In genomic region chr2:215505044-215505786, GRCh38 we compare ENCODE assay signal across 11 cellular contexts.
DNase-seq lines count a peak whose midpoint lies in the region; ATAC-seq and TF ChIP-seq lines count a peak whose summit lies in the region.
"Had no signal": no experiment of that assay in that cellular context is flagged by ENCODE, and none has a peak within 500 bp of the region (broad histone marks: within the 10 kb centered on the region; RNA-seq: fewer than 3 reads in every experiment).

No MANE protein-coding gene starts in this region.

- ATAC-seq in GM21447 (IDR thresholded peaks at IDR 0.05; ENCODE audit: unreplicated experiment): no peak
- no peak for ATAC-seq in HG03342 (IDR thresholded peaks at IDR 0.05; ENCODE audit: unreplicated experiment)
- ATAC-seq in activated T-cell treated with anti-CD3 and anti-CD28 coated beads, Interleukin-2, amount 50 U/mL, for 72 hours (replicated peaks in 1 of 2): no peak

- intact Hi-C loops in CD14-positive monocyte (cut with micrococcal nuclease): no loop called here

- H3K4me1 Mint-ChIP-seq in CD14-positive monocyte: peaks cover 37% of the 10 kb centered on the region
- H3K4me1 Mint-ChIP-seq in activated T-cell treated with anti-CD3 and anti-CD28 coated beads, Interleukin-2, amount 50 U/mL, for 72 hours (ENCODE audit: low read depth): peaks cover 6% of the 10 kb centered on the region
- H3K4me1 Mint-ChIP-seq: activated naive CD8-positive, alpha-beta T cell treated with anti-CD3 and anti-CD28 coated beads, Interleukin-2, amount 10 ng/mL, durations not matched to agents 7 days and 5 days had no signal

- H3K4me3 Mint-ChIP-seq in CD14-positive monocyte: peak overlapping the region in 1 of 2 donors; percentile 31
- no peak overlapping the region for H3K4me3 Mint-ChIP-seq in activated T-cell treated with anti-CD3 and anti-CD28 coated beads, Interleukin-2, amount 50 U/mL, for 72 hours
- H3K4me3 Mint-ChIP-seq: activated naive CD8-positive, alpha-beta T cell treated with anti-CD3 and anti-CD28 coated beads, Interleukin-2, amount 10 ng/mL, durations not matched to agents 7 days and 5 days had no signal

- H3K36me3 Mint-ChIP-seq in CD14-positive monocyte: no peaks in the 10 kb centered on the region
- no peaks in the 10 kb centered on the region for H3K36me3 Mint-ChIP-seq in activated T-cell treated with anti-CD3 and anti-CD28 coated beads, Interleukin-2, amount 50 U/mL, for 72 hours (ENCODE audit: insufficient read depth in 2 of 2)
- H3K36me3 Mint-ChIP-seq: activated naive CD8-positive, alpha-beta T cell treated with anti-CD3 and anti-CD28 coated beads, Interleukin-2, amount 10 ng/mL, durations not matched to agents 7 days and 5 days had no signal

- peaks cover 0 to 2% (median 0%) of the 10 kb centered on the region in 3 donors for H3K27me3 Mint-ChIP-seq in CD14-positive monocyte (ENCODE audit: low read depth in 3 of 3)
- no peaks in the 10 kb centered on the region for H3K27me3 Mint-ChIP-seq in activated T-cell treated with anti-CD3 and anti-CD28 coated beads, Interleukin-2, amount 50 U/mL, for 72 hours (ENCODE audit: low read depth)

- TF ChIP-seq CTCF in CD14-positive monocyte (IDR thresholded peaks at IDR 0.05): no peak

- DNase-seq in CD14-positive monocyte (ENCODE audit: low spot score): no peak
- DNase-seq in NOMO-1 (lab: John Stamatoyannopoulos, UW; ENCODE audit: unreplicated experiment in 2 of 2): peak; percentile 45 to 73
- DNase-seq in dedifferentiated amniotic fluid mesenchymal stem cell (ENCODE audit: extremely low spot score): peak; percentile 39
- peak; percentile 30 for DNase-seq in mucosa of gallbladder (ENCODE audit: low spot score)
- no peak for DNase-seq in activated T-cell treated with anti-CD3 and anti-CD28 coated beads, Interleukin-2, amount 50 U/mL, for 72 hours
- no peak for DNase-seq in 8988T
- DNase-seq: activated CD4-positive, alpha-beta T cell treated with anti-CD3 and anti-CD28 coated beads, Interleukin-2, amount 50 U/mL, for 48 hours; activated naive CD8-positive, alpha-beta T cell treated with anti-CD3 and anti-CD28 coated beads, Interleukin-2, amount 10 ng/mL, durations not matched to agents 7 days and 5 days; NCI-H526 treated with DMSO at 0.1 percent for 48 hours had no signal

- H3K9me3 Mint-ChIP-seq in CD14-positive monocyte: peaks cover 0 to 2% (median 0%) of the 10 kb centered on the region in 7 donors
- no peaks in the 10 kb centered on the region for H3K9me3 Mint-ChIP-seq in activated T-cell treated with anti-CD3 and anti-CD28 coated beads, Interleukin-2, amount 50 U/mL, for 72 hours
- H3K9me3 Mint-ChIP-seq: activated naive CD8-positive, alpha-beta T cell treated with anti-CD3 and anti-CD28 coated beads, Interleukin-2, amount 10 ng/mL, durations not matched to agents 7 days and 5 days had no signal

- H3K27ac Mint-ChIP-seq in CD14-positive monocyte: peak overlapping the region; percentile 12 to 92 (median 83)
- no peak overlapping the region for H3K27ac Mint-ChIP-seq in activated T-cell treated with anti-CD3 and anti-CD28 coated beads, Interleukin-2, amount 50 U/mL, for 72 hours
- H3K27ac Mint-ChIP-seq: activated naive CD8-positive, alpha-beta T cell treated with anti-CD3 and anti-CD28 coated beads, Interleukin-2, amount 10 ng/mL, durations not matched to agents 7 days and 5 days had no signal

Comparison
In these comparisons a context has a peak if more than half of its experiments do, and no peak if none do; other contexts are left out.
1. DNase-seq: peak in NOMO-1 (2 of 2), dedifferentiated amniotic fluid mesenchymal stem cell (single experiment) and mucosa of gallbladder (single experiment); none in CD14-positive monocyte (single experiment), activated T-cell treated with anti-CD3 and anti-CD28 coated beads, Interleukin-2, amount 50 U/mL, for 72 hours (0 of 2) and 8988T (single experiment).